Comparison of ENCODE assay signal across 25 cellular contexts in the genomic region with DNA sequence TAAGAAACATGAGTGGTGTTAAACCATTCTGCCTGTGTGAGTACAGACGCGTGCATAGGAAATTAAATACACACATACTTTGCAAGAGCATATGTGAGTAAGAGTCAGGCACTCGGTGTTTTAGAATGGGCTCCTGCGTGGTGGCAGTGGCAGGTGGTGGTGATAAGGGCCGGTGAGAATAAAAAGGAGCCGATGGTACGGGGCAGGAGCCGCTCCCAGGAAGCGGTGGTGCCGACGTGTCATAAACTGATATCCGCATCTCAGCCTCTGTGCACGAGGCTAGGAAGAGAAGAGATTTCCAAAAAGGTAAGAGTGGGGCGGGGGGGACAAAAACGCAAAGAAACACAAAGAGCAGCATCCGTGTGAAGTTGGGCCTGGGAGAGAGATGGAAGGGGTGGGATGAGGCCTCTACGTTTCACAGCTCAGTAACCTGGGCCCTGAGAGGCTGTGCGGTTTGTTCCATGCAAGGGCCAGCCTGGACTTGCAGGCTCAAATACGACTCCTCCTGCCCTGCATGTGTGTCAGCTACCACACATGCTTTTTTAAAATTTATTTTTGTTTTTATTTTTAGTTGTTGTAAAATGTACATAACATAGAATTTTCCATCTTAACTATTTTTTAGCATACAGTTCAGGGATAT.
DNase-seq lines count a peak whose midpoint lies in the region; ATAC-seq and TF ChIP-seq lines count a peak whose summit lies in the region.
"Had no signal": no experiment of that assay in that cellular context is flagged by ENCODE, and none has a peak within 500 bp of the region (broad histone marks: within the 10 kb centered on the region; RNA-seq: fewer than 3 reads in every experiment).

No MANE protein-coding gene starts in this region.

- H3K27ac Mint-ChIP-seq in H9 (no peak overlapping the region), endodermal cell (no peak overlapping the region)
- H3K27ac Mint-ChIP-seq: activated CD4-positive, alpha-beta T cell treated with anti-CD3 and anti-CD28 coated beads for 36 hours; activated naive CD4-positive, alpha-beta T cell treated with anti-CD3 and anti-CD28 coated beads for 36 hours; activated T-cell treated with anti-CD3 and anti-CD28 coated beads, Interleukin-2, amount 50 U/mL, for 72 hours had no signal

- no peaks in the 10 kb centered on the region for H3K9me3 ChIP-seq in H9 (ENCODE audit: control insufficient read depth, low read depth, low read length)
- no peaks in the 10 kb centered on the region for H3K9me3 ChIP-seq in endodermal cell (ENCODE audit: control insufficient read depth, low read length)
- H3K9me3 ChIP-seq: SJSA1, tibial artery had no signal

- no peak overlapping the region for H3K9ac ChIP-seq in H9 (ENCODE audit: extremely low read depth, insufficient read length, low read length)
- no peak overlapping the region for H3K9ac ChIP-seq in endodermal cell (ENCODE audit: extremely low read depth, low read length, poor library complexity, severe bottlenecking)

- no peak overlapping the region for H2BK5ac ChIP-seq in H9 (ENCODE audit: insufficient read length, low read length)

- DNase-seq in H9 (peak; percentile 12), NCI-H526 treated with DMSO at 0.1 percent for 48 hours (lab: John Stamatoyannopoulos, UW) (peak; percentile 13), endodermal cell (peak; percentile 23), retina (peak; percentile 3), KBM-7 (no peak), nucleus accumbens (lab: John Stamatoyannopoulos, UW) (no peak), omental fat pad (ENCODE audit: low spot score) (no peak), HK-2 (ENCODE audit: unreplicated experiment) (no peak)
- DNase-seq: activated CD4-positive, alpha-beta T cell treated with anti-CD3 and anti-CD28 coated beads for 36 hours; activated naive CD4-positive, alpha-beta T cell treated with anti-CD3 and anti-CD28 coated beads for 36 hours; activated T-cell treated with anti-CD3 and anti-CD28 coated beads, Interleukin-2, amount 50 U/mL, for 72 hours; amygdala; Calu3; cortex of kidney; GOT3; Karpas-422; NCI-H187; NCI-H510A; stimulated activated CD4-positive, alpha-beta T cell treated with anti-CD3 and anti-CD28 coated beads, Interleukin-12 subunit alpha, Interleukin-12 subunit beta, amount 100 ng/mL, for 4 hours; stimulated activated CD4-positive, alpha-beta T cell treated with anti-CD3 and anti-CD28 coated beads, Interleukin-4, amount 100 ng/mL, for 4 hours; stimulated activated naive CD8-positive, alpha-beta T cell treated with anti-CD3 and anti-CD28 coated beads, Interleukin-15, Interleukin-2, amounts not matched to agents 100 U/mL and 50 U/mL, for 24 hours; tibial artery had no signal

- H3K4me3 Mint-ChIP-seq in H9 (no peak overlapping the region), endodermal cell (no peak overlapping the region)
- H3K4me3 Mint-ChIP-seq: activated CD4-positive, alpha-beta T cell treated with anti-CD3 and anti-CD28 coated beads for 36 hours; activated naive CD4-positive, alpha-beta T cell treated with anti-CD3 and anti-CD28 coated beads for 36 hours; activated T-cell treated with anti-CD3 and anti-CD28 coated beads, Interleukin-2, amount 50 U/mL, for 72 hours; memory B cell had no signal

- no peaks in the 10 kb centered on the region for H3K9me3 Mint-ChIP-seq in H9
- no peaks in the 10 kb centered on the region for H3K9me3 Mint-ChIP-seq in endodermal cell
- H3K9me3 Mint-ChIP-seq: activated naive CD4-positive, alpha-beta T cell treated with anti-CD3 and anti-CD28 coated beads for 36 hours; activated T-cell treated with anti-CD3 and anti-CD28 coated beads, Interleukin-2, amount 50 U/mL, for 72 hours; memory B cell had no signal

- H3K79me2 ChIP-seq in H9 (ENCODE audit: insufficient read depth, low read length) = no peaks in the 10 kb centered on the region

- H4K8ac ChIP-seq in H9 (replicated peaks; ENCODE audit: insufficient read length, low read depth, low read length) = no peak overlapping the region

- H2AFZ ChIP-seq in H9 (ENCODE audit: low read length) = no peak overlapping the region

- H4K5ac ChIP-seq in H9 (ENCODE audit: insufficient read length, low read depth, low read length) = no peak overlapping the region

- H3K56ac ChIP-seq in H9 (ENCODE audit: insufficient read length, low read depth, low read length) = no peak overlapping the region

- H3K18ac ChIP-seq in H9 (ENCODE audit: insufficient read length, low read depth, low read length) = no peak overlapping the region

- TF ChIP-seq CTCF in H9 (conservative IDR thresholded peaks at IDR 0.05) = no peak
- TF ChIP-seq CTCF in endodermal cell (conservative IDR thresholded peaks at IDR 0.05) = no peak
- TF ChIP-seq CTCF in omental fat pad (IDR thresholded peaks at IDR 0.05) = no peak

- no peak overlapping the region for H3K23ac ChIP-seq in H9 (ENCODE audit: insufficient read length, low read depth, low read length)

- no peak overlapping the region for H3T11ph ChIP-seq in H9 (ENCODE audit: low read length)

- H3K27ac ChIP-seq in H9 (ENCODE audit: insufficient read length, low read depth, low read length) (no peak overlapping the region), endodermal cell (ENCODE audit: low read depth, low read length) (no peak overlapping the region)
- H3K27ac ChIP-seq: C4-2B, SJSA1, tibial artery had no signal

- H3K14ac ChIP-seq in H9 (ENCODE audit: insufficient read depth, low read length) = no peak overlapping the region

- H4K20me1 ChIP-seq in H9 (ENCODE audit: control insufficient read depth, insufficient read depth, insufficient read length) = no peaks in the 10 kb centered on the region

- no peak overlapping the region for H3K4ac ChIP-seq in H9 (ENCODE audit: low read depth, low read length)

- H2BK20ac ChIP-seq in H9 (ENCODE audit: low read depth, low read length, poor library complexity, severe bottlenecking) = no peak overlapping the region

- H2BK15ac ChIP-seq in H9 (ENCODE audit: low read depth, low read length) = no peak overlapping the region

- H3K4me1 Mint-ChIP-seq in H9 = peaks cover 33 to 34% of the 10 kb centered on the region in 2 experiments
- H3K4me1 Mint-ChIP-seq in endodermal cell = peaks cover 30% of the 10 kb centered on the region
- H3K4me1 Mint-ChIP-seq: activated CD4-positive, alpha-beta T cell treated with anti-CD3 and anti-CD28 coated beads for 36 hours had no signal

- no peak overlapping the region for H2BK120ac ChIP-seq in H9 (ENCODE audit: low read depth, low read length, poor library complexity, severe bottlenecking)

- in situ Hi-C loops in KBM-7 (cut with MboI; ENCODE audit: low pct_unique_long_range_greater_than_20kb, low sequenced_read_pairs) = no loop called here

- H3K4me1 ChIP-seq in H9 (ENCODE audit: insufficient read depth, low read length) (no peaks in the 10 kb centered on the region), endodermal cell (ENCODE audit: control insufficient read depth, insufficient read depth, low read length) (no peaks in the 10 kb centered on the region)
- H3K4me1 ChIP-seq: SJSA1, tibial artery had no signal

- ATAC-seq in omental fat pad (ENCODE audit: low FRiP score) = no peak
- ATAC-seq: activated CD4-positive, alpha-beta T cell treated with anti-CD3 and anti-CD28 coated beads for 36 hours; activated T-cell treated with anti-CD3 and anti-CD28 coated beads, Interleukin-2, amount 50 U/mL, for 72 hours; stimulated activated naive CD8-positive, alpha-beta T cell treated with anti-CD3 and anti-CD28 coated beads, Interleukin-15, Interleukin-2, amounts not matched to agents 100 U/mL and 50 U/mL, for 24 hours had no signal

- no CpG with 5 or more reads among the region's 19 CpGs for WGBS in H9 (ENCODE audit: extremely low coverage, insufficient read length, low lambda C conversion rate)
- WGBS in endodermal cell (ENCODE audit: insufficient coverage in 1 of 2, insufficient read length in 1 of 2), 2 experiments = 93 to 97% methylated on average over 6 to 19 of the region's 19 CpGs

- H2AK5ac ChIP-seq in H9 (ENCODE audit: insufficient read length, low read length) = no peak overlapping the region

- no peak overlapping the region for H3K4me3 ChIP-seq in endodermal cell (ENCODE audit: low read length)
- H3K4me3 ChIP-seq: SJSA1, tibial artery had no signal

- H3K23me2 ChIP-seq in H9 (ENCODE audit: insufficient read length, low read depth, low read length, poor library complexity, severe bottlenecking) = no peaks in the 10 kb centered on the region

- H3K27me3 ChIP-seq in H9 (ENCODE audit: insufficient read depth, low read length) (no peaks in the 10 kb centered on the region), endodermal cell (ENCODE audit: control insufficient read depth, insufficient read depth, low read length, poor library complexity, severe bottlenecking) (no peaks in the 10 kb centered on the region)
- H3K27me3 ChIP-seq: SJSA1 had no signal

- H3K36me3 ChIP-seq in endodermal cell (ENCODE audit: control insufficient read depth, insufficient read depth, low read length) = no peaks in the 10 kb centered on the region
- H3K36me3 ChIP-seq: tibial artery had no signal

- H2BK12ac ChIP-seq in H9 (ENCODE audit: insufficient read length, low read depth, low read length) = no peak overlapping the region

- H3K4me2 ChIP-seq in H9 (ENCODE audit: insufficient read depth, insufficient read length, low read length) = no peak overlapping the region

- no peaks in the 10 kb centered on the region for H3K27me3 Mint-ChIP-seq in H9 (ENCODE audit: low read depth)
- H3K27me3 Mint-ChIP-seq in endodermal cell (ENCODE audit: insufficient read depth) = no peaks in the 10 kb centered on the region
- H3K27me3 Mint-ChIP-seq: activated CD4-positive, alpha-beta T cell treated with anti-CD3 and anti-CD28 coated beads for 36 hours had no signal

- H3K36me3 Mint-ChIP-seq in H9 (ENCODE audit: insufficient read depth in 1 of 3, low read depth in 3 of 3) (no peaks in the 10 kb centered on the region), endodermal cell (ENCODE audit: low read depth) (no peaks in the 10 kb centered on the region)
- H3K36me3 Mint-ChIP-seq: memory B cell had no signal

- H3K79me1 ChIP-seq in H9 (ENCODE audit: insufficient read depth, low read depth, low read length, poor library complexity, severe bottlenecking) = no peaks in the 10 kb centered on the region

- no peak overlapping the region for H4K91ac ChIP-seq in H9 (ENCODE audit: insufficient read length, low read depth, low read length)

Comparison
In these comparisons a context has a peak if more than half of its experiments do, and no peak if none do; other contexts are left out.
1. DNase-seq: peak in H9 (single experiment), NCI-H526 treated with DMSO at 0.1 percent for 48 hours (single experiment), endodermal cell (single experiment) and retina (single experiment); none in KBM-7 (single experiment), nucleus accumbens (0 of 56), omental fat pad (single experiment) and HK-2 (single experiment).